ENCODE assay signal across 1 cellular context in genomic region chr12:96078281-96078761, GRCh38.
TF ChIP-seq lines count a peak whose summit lies in the region.

No MANE protein-coding gene starts in this region.

TF ChIP-seq in K562, 482 proteins besides CTCF, POLR2A, EP300 and RAD21 (continued from another document):
- TF ChIP-seq EHMT2 (IDR thresholded peaks at IDR 0.05) (no peak), MITF (IDR thresholded peaks at IDR 0.05) (no peak)
